ENCODE assay signal across 8 cellular contexts in genomic region chr6:30717129-30717844, GRCh38. TPM values are rescaled to one million over a fixed set of nuclear protein-coding genes. Genes with fewer than 3 reads are reported as not detected.
A peak's percentile ranks its signal among the peaks of the same experiment; 100 is the strongest.
DNase-seq lines count a peak whose midpoint lies in the region; ATAC-seq and TF ChIP-seq lines count a peak whose summit lies in the region.

MDC1 (minus strand) TSS chr6:30717281; CDS start chr6:30715175, 2,106 bp downstream.

- no peaks in the 10 kb centered on the region for H3K27me3 ChIP-seq in DOHH2 (ENCODE audit: control insufficient read depth, low read length)
- no peaks in the 10 kb centered on the region for H3K27me3 ChIP-seq in Karpas-422 (ENCODE audit: low read length)
- no peaks in the 10 kb centered on the region for H3K27me3 ChIP-seq in esophagus muscularis mucosa

- TF ChIP-seq CTCF in DOHH2 (IDR thresholded peaks at IDR 0.05; ENCODE audit: low read depth, low read length, poor library complexity, severe bottlenecking) (no peak), esophagus muscularis mucosa (IDR thresholded peaks at IDR 0.05) (peak; percentile 35 to 48 (median 44))

- H3K9me3 ChIP-seq in DOHH2 (ENCODE audit: control insufficient read depth, insufficient read depth, low read length) (no peaks in the 10 kb centered on the region), Karpas-422 (ENCODE audit: low read length) (no peaks in the 10 kb centered on the region), esophagus muscularis mucosa (no peaks in the 10 kb centered on the region)

- H4K20me1 ChIP-seq in DOHH2 (ENCODE audit: control insufficient read depth, insufficient read depth, low read depth, low read length) (peaks cover 4% of the 10 kb centered on the region; the same call in 1 of the 2 replicates), Karpas-422 (ENCODE audit: insufficient read depth, low read depth, low read length) (peaks cover 9% of the 10 kb centered on the region)

- no peak within 1 kb of the TSS; the same call in 1 of the 2 replicates for H2AFZ ChIP-seq in Karpas-422 (ENCODE audit: low read length)

- 0% methylated on average over 16 of the region's 48 CpGs for WGBS in esophagus muscularis mucosa

- peak within 1 kb of the TSS; percentile 100 for H3K27ac ChIP-seq in DOHH2 (ENCODE audit: low read depth, low read length)
- peak within 1 kb of the TSS; percentile 99 for H3K27ac ChIP-seq in Karpas-422 (ENCODE audit: low read length)
- peak within 1 kb of the TSS; percentile 90 to 95 (median 92) for H3K27ac ChIP-seq in esophagus muscularis mucosa (replicated peaks in 1 of 4)

- peak within 1 kb of the TSS; percentile 97 for H3K4me2 ChIP-seq in DOHH2 (ENCODE audit: low read length)
- H3K4me2 ChIP-seq in Karpas-422 (ENCODE audit: low read depth, low read length, poor library complexity, severe bottlenecking) = peak within 1 kb of the TSS; percentile 98

- peak within 1 kb of the TSS; percentile 89 for H3K9ac ChIP-seq in Karpas-422 (ENCODE audit: low read length)

- peak; percentile 31 for TF ChIP-seq POLR2A in esophagus muscularis mucosa (IDR thresholded peaks at IDR 0.05; ENCODE audit: low read depth)

- H3K36me3 ChIP-seq in DOHH2 (ENCODE audit: control insufficient read depth, low read length) (peaks cover 76% of the 10 kb centered on the region), Karpas-422 (ENCODE audit: insufficient read depth, low read length) (peaks cover 16% of the 10 kb centered on the region), esophagus muscularis mucosa (peaks cover 23 to 31% (median 26%) of the 10 kb centered on the region in 4 donors)

- H3K9me2 ChIP-seq in DOHH2 (replicated peaks; ENCODE audit: control insufficient read depth, low read length) (no peaks in the 10 kb centered on the region), Karpas-422 (replicated peaks; ENCODE audit: insufficient read depth, low read length) (no peaks in the 10 kb centered on the region)

- intact Hi-C loops in esophagus muscularis mucosa (cut with DNase I) = no loop called here

- H3K79me2 ChIP-seq in DOHH2 (ENCODE audit: control insufficient read depth, low read length) (peaks cover 65% of the 10 kb centered on the region), Karpas-422 (ENCODE audit: low read length) (peaks cover 48% of the 10 kb centered on the region)

- peaks cover 30% of the 10 kb centered on the region for H3F3A ChIP-seq in DOHH2 (ENCODE audit: control insufficient read depth, insufficient read depth)

- ATAC-seq in GM21825 (IDR thresholded peaks at IDR 0.05; ENCODE audit: unreplicated experiment) = peak; percentile 56

- peak; percentile 100 for DNase-seq in Karpas-422
- DNase-seq in RKO (ENCODE audit: low spot score) = peak; percentile 100
- DNase-seq in activated T-helper 1 cell treated with Interleukin-2 at 50 U/mL for 16 hours (ENCODE audit: low read depth) = peak; percentile 98
- DNase-seq in esophagus muscularis mucosa (ENCODE audit: extremely low spot score) = peak; percentile 100
- peak; percentile 100 for DNase-seq in myocyte (ENCODE audit: low read depth)
- DNase-seq in stimulated activated CD8-positive, alpha-beta memory T cell treated with anti-CD3 and anti-CD28 coated beads, Interleukin-7, amount 100 ng/mL, for 48 hours (ENCODE audit: extremely low read depth in 1 of 2, low read depth in 1 of 2) = peak; percentile 99 to 100

- H3K4me1 ChIP-seq in DOHH2 (ENCODE audit: control insufficient read depth, low read length) (peaks cover 39% of the 10 kb centered on the region), Karpas-422 (ENCODE audit: low read length) (peaks cover 33% of the 10 kb centered on the region), esophagus muscularis mucosa (peaks cover 28 to 43% (median 39%) of the 10 kb centered on the region in 4 donors)

- H3K4me3 ChIP-seq in DOHH2 (ENCODE audit: low read length) (peak within 1 kb of the TSS; percentile 88), Karpas-422 (ENCODE audit: low read length) (peak within 1 kb of the TSS; percentile 98), esophagus muscularis mucosa (peak within 1 kb of the TSS; percentile 68 to 76 (median 73))

- no peak for TF ChIP-seq EP300 in esophagus muscularis mucosa (IDR thresholded peaks at IDR 0.05)

RNA-seq across cellular contexts. Expression of gene MDC1, which starts in this region (rescaled TPM):
- total RNA-seq in Karpas-422 (2014; rRNA removed; shearing (Covaris generic); ENCODE audit: low replicate concordance) = 9.4 and 11.0 TPM in 2 replicates
- total RNA-seq in esophagus muscularis mucosa (10 to 100 TPM; 10.8 to 20.3 (median 13.1) TPM), myocyte (8.0 and 8.2 TPM in 2 replicates)
- 17.6 TPM for polyA plus RNA-seq in myocyte (2012)

Comparison
In these comparisons a context has a peak if more than half of its experiments do, and no peak if none do; other contexts are left out.
1. Peak in every context shown above with its lines: DNase-seq, ATAC-seq, H3K4me3 ChIP-seq and H3K27ac ChIP-seq.